In genomic region chr5:134113908-134114875, GRCh38 we compare ENCODE assay signal across 8 cellular contexts. TPM values are rescaled to one million over a fixed set of nuclear protein-coding genes. Genes with fewer than 3 reads are reported as not detected.
A peak's percentile ranks its signal among the peaks of the same experiment; 100 is the strongest.
DNase-seq lines count a peak whose midpoint lies in the region; ATAC-seq and TF ChIP-seq lines count a peak whose summit lies in the region.

TSS of gene TCF7 (plus strand) at chr5:134114681. CDS start at chr5:134114907, 226 bp downstream.

- H3K27me3 ChIP-seq in A673 (replicated peaks; ENCODE audit: insufficient read depth, low read depth, low read length, poor library complexity): peaks cover 6% of the 10 kb centered on the region

- no peak within 1 kb of the TSS for H3K27ac Mint-ChIP-seq in chondrocyte (ENCODE audit: unreplicated experiment)

- intact Hi-C loops in A673 (cut with micrococcal nuclease; ENCODE audit: unreplicated experiment): no loop called here

- H3K9me3 ChIP-seq in A673 (ENCODE audit: low read depth, low read length, poor library complexity, severe bottlenecking): no peaks in the 10 kb centered on the region

- BruUV-seq in A673 (replicated peaks; lab: Mats Ljungman, UMichigan): no TSS peak

- DNase-seq in A673 (ENCODE audit: low spot score): peak; percentile 86
- peak; percentile 87 for DNase-seq in NCI-H2196 (lab: John Stamatoyannopoulos, UW; ENCODE audit: unreplicated experiment)
- DNase-seq in chondrocyte (ENCODE audit: low spot score): no peak
- peak; percentile 20 for DNase-seq in kidney glomerular epithelial cell (lab: John Stamatoyannopoulos, UW)
- peak; percentile 65 to 67 for DNase-seq in stimulated activated CD4-positive, alpha-beta T cell treated with anti-CD3 and anti-CD28 coated beads, Interleukin-15, amount 100 ng/mL, for 1 hour (ENCODE audit: low read depth in 1 of 2, low spot score in 1 of 2)

- no peaks in the 10 kb centered on the region for H3K9me3 Mint-ChIP-seq in chondrocyte (ENCODE audit: low read depth)

- TF ChIP-seq CTCF in A673 (conservative IDR thresholded peaks at IDR 0.05; ENCODE audit: low read depth, low read length): no peak
- no peak for TF ChIP-seq CTCF in chondrocyte (IDR thresholded peaks at IDR 0.05)

- H3K36me3 Mint-ChIP-seq in chondrocyte (ENCODE audit: low read depth): no peaks in the 10 kb centered on the region

- CTCF ChIA-PET in A673 (lab: Charles Lee): interaction anchor here (0.6 to 0.7 kb wide), 4 partner anchors 10 to 118 kb away, joined by 3 to 8 read pairs (median 6); no protein-coding TSS in a partner anchor

- H3K4me3 Mint-ChIP-seq in chondrocyte (ENCODE audit: unreplicated experiment): peak within 1 kb of the TSS; percentile 70

- H3K27me3 Mint-ChIP-seq in chondrocyte (ENCODE audit: low read depth): peaks cover 4% of the 10 kb centered on the region

- peaks cover 18% of the 10 kb centered on the region for H3K4me1 ChIP-seq in A673 (ENCODE audit: insufficient read depth, low read length, poor library complexity, severe bottlenecking)

- POLR2A ChIA-PET in A673 (lab: Charles Lee; ENCODE audit: low non-redundant PET): interaction anchor here (0.6 kb wide), 1 partner anchor 71 kb away, joined by 5 read pairs; no protein-coding TSS in a partner anchor

- H3K4me3 ChIP-seq in A673 (ENCODE audit: low read depth, low read length, poor library complexity, severe bottlenecking): peak within 1 kb of the TSS; percentile 52

- H3K27ac ChIP-seq in A673 (ENCODE audit: low read depth, low read length, poor library complexity, severe bottlenecking): no peak within 1 kb of the TSS

- H3K36me3 ChIP-seq in A673 (ENCODE audit: insufficient read depth, low read length, poor library complexity, severe bottlenecking): no peaks in the 10 kb centered on the region

- peaks cover 7% of the 10 kb centered on the region for H3K4me1 Mint-ChIP-seq in chondrocyte (ENCODE audit: low read depth)

- ATAC-seq in GM18519 (IDR thresholded peaks at IDR 0.05; ENCODE audit: low FRiP score, unreplicated experiment): peak; percentile 42
- ATAC-seq in HG02970 (IDR thresholded peaks at IDR 0.05; ENCODE audit: low FRiP score, unreplicated experiment): peak; percentile 71
- peak; percentile 53 to 55 for ATAC-seq in activated CD4-positive, CD25-positive, alpha-beta regulatory T cell treated with anti-CD3 and anti-CD28 coated beads, Interleukin-2, amount 50 U/mL, for 24 hours

RNA-seq across cellular contexts. Expression of gene TCF7, which starts in this region (rescaled TPM):
- total RNA-seq in A673 (2021): 2.4 and 3.3 TPM in 2 replicates
- total RNA-seq in chondrocyte: 0.53 to 1.2 TPM (median 0.55 TPM) in 3 replicates
